ENCODE assay signal across 8 cellular contexts in the genomic region with DNA sequence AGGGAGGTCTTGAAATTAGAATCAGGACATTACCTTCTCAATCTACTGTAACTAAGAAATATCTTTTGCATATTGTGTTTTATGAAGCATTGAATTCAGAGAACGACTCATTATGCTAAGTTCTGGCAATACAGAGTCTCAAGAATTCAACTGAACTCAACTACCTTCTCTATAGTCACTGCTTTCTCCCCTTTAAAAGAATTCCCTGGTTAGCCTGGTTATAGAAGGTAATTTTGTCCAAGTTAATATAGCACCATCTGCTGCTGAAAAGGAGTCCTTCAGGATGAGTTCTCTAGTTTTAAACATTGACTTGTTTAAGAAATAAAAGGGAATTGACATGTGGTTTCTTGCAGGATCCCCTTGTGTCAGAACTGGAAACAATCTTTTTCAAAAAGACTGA.
DNase-seq lines count a peak whose midpoint lies in the region; ATAC-seq and TF ChIP-seq lines count a peak whose summit lies in the region.

No MANE protein-coding gene starts in this region.

- ATAC-seq in GM21515 (IDR thresholded peaks at IDR 0.05; ENCODE audit: unreplicated experiment) = no peak

- in situ Hi-C loops in astrocyte of the spinal cord (cut with HindIII; ENCODE audit: low sequenced_read_pairs) = no loop called here

- H3K4me3 ChIP-seq in KMS-11 (IDR thresholded peaks at IDR 0.05; ENCODE audit: insufficient read depth, low read depth, low read length) (no peak overlapping the region), astrocyte of the spinal cord (ENCODE audit: low read depth, low read length) (no peak overlapping the region)

- no peak overlapping the region for H3K4me2 ChIP-seq in KMS-11

- H3K27me3 ChIP-seq in KMS-11 (ENCODE audit: insufficient read depth, low read depth) = no peaks in the 10 kb centered on the region

- H3K27ac ChIP-seq in KMS-11 = no peak overlapping the region

- H3K79me2 ChIP-seq in KMS-11 (ENCODE audit: insufficient read depth, low read depth) = no peaks in the 10 kb centered on the region

- TF ChIP-seq CTCF in AG09319 (IDR thresholded peaks at IDR 0.05; ENCODE audit: low read depth, low read length) (peak; percentile 63), KMS-11 (conservative IDR thresholded peaks at IDR 0.05; ENCODE audit: low read depth, low read length) (0 out of 2 replicates have a peak, but pooled peaks have one; percentile 23), astrocyte of the spinal cord (IDR thresholded peaks at IDR 0.05; ENCODE audit: low read depth, low read length) (peak; percentile 51)

- no peak overlapping the region for H2AFZ ChIP-seq in KMS-11 (ENCODE audit: low read depth)

- no peak overlapping the region for H3K9ac ChIP-seq in KMS-11

- H3K36me3 ChIP-seq in KMS-11 (ENCODE audit: insufficient read depth) = no peaks in the 10 kb centered on the region

- no peaks in the 10 kb centered on the region for H3K4me1 ChIP-seq in KMS-11 (ENCODE audit: low read depth, poor library complexity, severe bottlenecking)

- no peak for DNase-seq in AG09319 (ENCODE audit: extremely low read depth, low read depth)
- DNase-seq in astrocyte of the spinal cord (ENCODE audit: low read depth, low spot score) = peak; percentile 55
- peak; percentile 53 for DNase-seq in left kidney (ENCODE audit: low read depth, low spot score)
- DNase-seq in occipital lobe (lab: John Stamatoyannopoulos, UW) = no peak
- DNase-seq in activated T-cell treated with anti-CD3 and anti-CD28 coated beads for 4 hours = no peak
- DNase-seq in AG08396 (ENCODE audit: low spot score) = no peak

- no peaks in the 10 kb centered on the region for H4K20me1 ChIP-seq in KMS-11 (ENCODE audit: insufficient read depth)

Comparison
In these comparisons a context has a peak if more than half of its experiments do, and no peak if none do; other contexts are left out.
1. DNase-seq: peak in astrocyte of the spinal cord (single experiment) and left kidney (single experiment); none in AG09319 (single experiment), occipital lobe (single experiment), activated T-cell treated with anti-CD3 and anti-CD28 coated beads for 4 hours (single experiment) and AG08396 (single experiment).
2. Peak in every context shown above with its lines, with median percentiles within 50 percentile points of each other: CTCF ChIP-seq.